In the genomic region with DNA sequence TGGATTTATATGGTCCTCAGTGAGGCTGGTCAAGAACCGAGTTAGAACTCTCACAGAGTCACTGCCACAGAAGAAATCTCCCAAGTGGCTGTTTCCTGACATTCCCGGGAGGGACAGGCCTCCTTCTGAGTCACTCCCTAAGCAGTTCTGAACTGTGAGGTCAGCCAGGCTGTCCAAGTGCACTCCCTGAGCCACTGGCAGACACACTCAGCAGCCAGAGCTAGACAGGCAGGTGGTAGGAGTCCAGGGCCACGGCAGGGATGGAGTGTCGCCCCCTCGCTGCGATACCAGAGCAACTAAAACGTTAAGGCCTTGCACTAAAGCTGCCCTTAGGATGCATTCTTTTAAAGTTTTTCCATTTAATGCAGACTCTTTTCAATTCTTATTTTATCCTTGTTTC, we compare ENCODE assay signal across 1 cellular context.
TF ChIP-seq lines count a peak whose summit lies in the region.

No MANE protein-coding gene starts in this region.

TF ChIP-seq in SK-N-SH, 30 proteins besides CTCF, POLR2A, EP300 and RAD21 (continued from another document):
- TF ChIP-seq, protein P1, sequence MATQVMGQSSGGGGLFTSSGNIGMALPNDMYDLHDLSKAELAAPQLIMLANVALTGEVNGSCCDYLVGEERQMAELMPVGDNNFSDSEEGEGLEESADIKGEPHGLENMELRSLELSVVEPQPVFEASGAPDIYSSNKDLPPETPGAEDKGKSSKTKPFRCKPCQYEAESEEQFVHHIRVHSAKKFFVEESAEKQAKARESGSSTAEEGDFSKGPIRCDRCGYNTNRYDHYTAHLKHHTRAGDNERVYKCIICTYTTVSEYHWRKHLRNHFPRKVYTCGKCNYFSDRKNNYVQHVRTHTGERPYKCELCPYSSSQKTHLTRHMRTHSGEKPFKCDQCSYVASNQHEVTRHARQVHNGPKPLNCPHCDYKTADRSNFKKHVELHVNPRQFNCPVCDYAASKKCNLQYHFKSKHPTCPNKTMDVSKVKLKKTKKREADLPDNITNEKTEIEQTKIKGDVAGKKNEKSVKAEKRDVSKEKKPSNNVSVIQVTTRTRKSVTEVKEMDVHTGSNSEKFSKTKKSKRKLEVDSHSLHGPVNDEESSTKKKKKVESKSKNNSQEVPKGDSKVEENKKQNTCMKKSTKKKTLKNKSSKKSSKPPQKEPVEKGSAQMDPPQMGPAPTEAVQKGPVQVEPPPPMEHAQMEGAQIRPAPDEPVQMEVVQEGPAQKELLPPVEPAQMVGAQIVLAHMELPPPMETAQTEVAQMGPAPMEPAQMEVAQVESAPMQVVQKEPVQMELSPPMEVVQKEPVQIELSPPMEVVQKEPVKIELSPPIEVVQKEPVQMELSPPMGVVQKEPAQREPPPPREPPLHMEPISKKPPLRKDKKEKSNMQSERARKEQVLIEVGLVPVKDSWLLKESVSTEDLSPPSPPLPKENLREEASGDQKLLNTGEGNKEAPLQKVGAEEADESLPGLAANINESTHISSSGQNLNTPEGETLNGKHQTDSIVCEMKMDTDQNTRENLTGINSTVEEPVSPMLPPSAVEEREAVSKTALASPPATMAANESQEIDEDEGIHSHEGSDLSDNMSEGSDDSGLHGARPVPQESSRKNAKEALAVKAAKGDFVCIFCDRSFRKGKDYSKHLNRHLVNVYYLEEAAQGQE (IDR thresholded peaks at IDR 0.05; ENCODE audit: low read depth, low read length) = no peak; the same call in 1 of the 2 replicates
- no peak for TF ChIP-seq NRF1 (IDR thresholded peaks at IDR 0.05; ENCODE audit: low read depth, low read length)
- TF ChIP-seq YY1 (IDR thresholded peaks at IDR 0.05; ENCODE audit: low read depth) = no peak
- TF ChIP-seq CHD2 (IDR thresholded peaks at IDR 0.05; ENCODE audit: low read length, partially characterized antibody) = no peak
- peak; percentile 45; the same call in 1 of the 2 replicates for TF ChIP-seq SIN3A (IDR thresholded peaks at IDR 0.05; ENCODE audit: borderline replicate concordance, low read depth, low read length)
- TF ChIP-seq SMC3 (IDR thresholded peaks at IDR 0.05; ENCODE audit: low read depth, low read length) = no peak
- TF ChIP-seq TCF12 (IDR thresholded peaks at IDR 0.05) = peak; percentile 69
- peak; percentile 72 for TF ChIP-seq JUND (IDR thresholded peaks at IDR 0.05)
- TF ChIP-seq, protein P2, sequence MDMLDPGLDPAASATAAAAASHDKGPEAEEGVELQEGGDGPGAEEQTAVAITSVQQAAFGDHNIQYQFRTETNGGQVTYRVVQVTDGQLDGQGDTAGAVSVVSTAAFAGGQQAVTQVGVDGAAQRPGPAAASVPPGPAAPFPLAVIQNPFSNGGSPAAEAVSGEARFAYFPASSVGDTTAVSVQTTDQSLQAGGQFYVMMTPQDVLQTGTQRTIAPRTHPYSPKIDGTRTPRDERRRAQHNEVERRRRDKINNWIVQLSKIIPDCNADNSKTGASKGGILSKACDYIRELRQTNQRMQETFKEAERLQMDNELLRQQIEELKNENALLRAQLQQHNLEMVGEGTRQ (IDR thresholded peaks at IDR 0.05; ENCODE audit: borderline replicate concordance, low read depth, low read length) = no peak
- no peak; the same call in 1 of the 2 replicates for TF ChIP-seq TAF1 (IDR thresholded peaks at IDR 0.05; ENCODE audit: borderline replicate concordance, low read depth, low read length)
- 0 out of 2 replicates have a peak, but pooled peaks have one; percentile 17 for TF ChIP-seq POLR2AphosphoS5 (IDR thresholded peaks at IDR 0.05; ENCODE audit: low read depth, low read length)
- TF ChIP-seq RCOR1 (IDR thresholded peaks at IDR 0.05; ENCODE audit: low read length) = no peak
- peak; percentile 79; the same call in 1 of the 2 replicates for TF ChIP-seq FOSL2 (IDR thresholded peaks at IDR 0.05; ENCODE audit: borderline replicate concordance, low read depth)
- TF ChIP-seq, protein P3, sequence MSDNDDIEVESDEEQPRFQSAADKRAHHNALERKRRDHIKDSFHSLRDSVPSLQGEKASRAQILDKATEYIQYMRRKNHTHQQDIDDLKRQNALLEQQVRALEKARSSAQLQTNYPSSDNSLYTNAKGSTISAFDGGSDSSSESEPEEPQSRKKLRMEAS (IDR thresholded peaks at IDR 0.05; ENCODE audit: low read depth) = peak; percentile 72
